In genomic region chr6:149963212-149963461, GRCh38 we compare ENCODE assay signal across 1 cellular context.
TF ChIP-seq lines count a peak whose summit lies in the region.

No MANE protein-coding gene starts in this region.

TF ChIP-seq in IMR-90, 13 proteins besides CTCF, POLR2A, EP300 and RAD21 (continued from another document):
- TF ChIP-seq MAZ (IDR thresholded peaks at IDR 0.05; ENCODE audit: borderline replicate concordance, low read depth, low read length): no peak
- TF ChIP-seq CHD1 (IDR thresholded peaks at IDR 0.05; ENCODE audit: low read depth, low read length): no peak
- no peak for TF ChIP-seq RCOR1 (IDR thresholded peaks at IDR 0.05; ENCODE audit: insufficient replicate concordance, low read length)
